Comparison of ENCODE assay signal across 8 cellular contexts in genomic region chr3:132034486-132035464, GRCh38. TPM values are rescaled to one million over a fixed set of nuclear protein-coding genes. Genes with fewer than 3 reads are reported as not detected.
DNase-seq lines count a peak whose midpoint lies in the region; ATAC-seq and TF ChIP-seq lines count a peak whose summit lies in the region.

CPNE4 (minus strand) TSS chr3:132035014.

- peak; percentile 75; the same call in 1 of the 2 replicates for TF ChIP-seq CTCF in HEK293 (tag by site-specific recombination; IDR thresholded peaks at IDR 0.05)

- H3K79me2 ChIP-seq in trophoblast cell (ENCODE audit: control insufficient read depth, insufficient read depth, low read length, poor library complexity): no peaks in the 10 kb centered on the region

- H3K4me3 Mint-ChIP-seq in activated naive CD8-positive, alpha-beta T cell treated with anti-CD3 and anti-CD28 coated beads, Interleukin-2, amount 10 ng/mL, durations not matched to agents 7 days and 5 days: no peak within 1 kb of the TSS

- H2BK12ac ChIP-seq in trophoblast cell (ENCODE audit: low read length): no peak within 1 kb of the TSS

- no peak within 1 kb of the TSS for H3K23ac ChIP-seq in trophoblast cell (ENCODE audit: low read length)

- peaks cover 50% of the 10 kb centered on the region for H3K27me3 Mint-ChIP-seq in activated naive CD8-positive, alpha-beta T cell treated with anti-CD3 and anti-CD28 coated beads, Interleukin-2, amount 10 ng/mL, durations not matched to agents 7 days and 5 days

- intact Hi-C loops in cardiac septum (cut with DNase I) (loop anchor here (5.0 to 10.0 kb wide), 2 partner anchors 143 to 1000 kb away; no protein-coding TSS in a partner anchor), aorta (cut with DNase I) (loop anchor here in 1 of 2 donors (5.0 kb wide), 1 partner anchor 143 kb away; no protein-coding TSS in a partner anchor)

- H3K9me3 Mint-ChIP-seq in activated naive CD8-positive, alpha-beta T cell treated with anti-CD3 and anti-CD28 coated beads, Interleukin-2, amount 10 ng/mL, durations not matched to agents 7 days and 5 days: no peaks in the 10 kb centered on the region

- no peak within 1 kb of the TSS for H2BK120ac ChIP-seq in trophoblast cell (ENCODE audit: insufficient read depth, low read length, poor library complexity)

- H2BK5ac ChIP-seq in trophoblast cell (ENCODE audit: low read depth, low read length, poor library complexity): no peak within 1 kb of the TSS

- peak; percentile 76 for DNase-seq in EL
- peak; percentile 47 for DNase-seq in NCI-H1092 (lab: John Stamatoyannopoulos, UW)
- peak; percentile 79 for DNase-seq in SK-N-DZ (ENCODE audit: low spot score)
- DNase-seq in activated naive CD8-positive, alpha-beta T cell treated with anti-CD3 and anti-CD28 coated beads, Interleukin-2, amount 10 ng/mL, durations not matched to agents 7 days and 5 days: peak; percentile 88
- DNase-seq in cardiac septum (ENCODE audit: low spot score): peak; percentile 88
- DNase-seq in trophoblast cell: peak; percentile 74 to 84
- DNase-seq in aorta: peak; percentile 89 to 94

- H3K79me1 ChIP-seq in trophoblast cell (ENCODE audit: low read length): no peaks in the 10 kb centered on the region

- no peak within 1 kb of the TSS for H4K91ac ChIP-seq in trophoblast cell (ENCODE audit: low read depth, low read length)

- no peaks in the 10 kb centered on the region for H3K36me3 Mint-ChIP-seq in activated naive CD8-positive, alpha-beta T cell treated with anti-CD3 and anti-CD28 coated beads, Interleukin-2, amount 10 ng/mL, durations not matched to agents 7 days and 5 days

- no peak within 1 kb of the TSS for H3K14ac ChIP-seq in trophoblast cell (ENCODE audit: low read length)

- H2AFZ ChIP-seq in trophoblast cell (ENCODE audit: insufficient read depth, low read length, poor library complexity): no peak within 1 kb of the TSS

- no peaks in the 10 kb centered on the region for H3K36me3 ChIP-seq in HEK293 (ENCODE audit: control insufficient read depth in 2 of 2, insufficient read depth in 1 of 2, low read length in 2 of 2)
- H3K36me3 ChIP-seq in trophoblast cell (ENCODE audit: control insufficient read depth in 1 of 2, insufficient read depth in 2 of 2, low read length in 2 of 2): no peaks in the 10 kb centered on the region
- no peaks in the 10 kb centered on the region for H3K36me3 ChIP-seq in aorta (ENCODE audit: control insufficient read depth in 1 of 2, insufficient read depth in 2 of 2, low read length in 1 of 2)

- H3K9me3 ChIP-seq in HEK293 (ENCODE audit: control insufficient read depth, insufficient read depth, low read depth, low read length) (no peaks in the 10 kb centered on the region), trophoblast cell (ENCODE audit: insufficient read depth, low read depth, low read length) (no peaks in the 10 kb centered on the region), aorta (ENCODE audit: control insufficient read depth, low read length) (no peaks in the 10 kb centered on the region)

- POLR2A ChIA-PET in HEK293 (lab: Yijun Ruan, JAX): interaction anchor here (0.9 kb wide), 1 partner anchor 239 kb away, joined by 3 read pairs; no protein-coding TSS in a partner anchor
- POLR2A ChIA-PET in activated naive CD8-positive, alpha-beta T cell treated with anti-CD3 and anti-CD28 coated beads, Interleukin-2, amount 10 ng/mL, durations not matched to agents 7 days and 5 days (lab: Charles Lee): no interaction called here

- peaks cover 17% of the 10 kb centered on the region for H3K27me3 ChIP-seq in trophoblast cell (ENCODE audit: insufficient read depth, low read length)
- no peaks in the 10 kb centered on the region for H3K27me3 ChIP-seq in aorta (ENCODE audit: control insufficient read depth in 1 of 2, insufficient read depth in 2 of 2, low read length in 1 of 2)

- H3K4me1 ChIP-seq in HEK293 (ENCODE audit: control insufficient read depth, insufficient read depth, low read length) (no peaks in the 10 kb centered on the region; the same call in 1 of the 2 replicates), trophoblast cell (ENCODE audit: control insufficient read depth in 1 of 2, insufficient read depth in 2 of 2, low read length in 2 of 2) (peaks cover 6 to 8% of the 10 kb centered on the region in 2 experiments), aorta (ENCODE audit: control insufficient read depth in 1 of 2, insufficient read depth in 2 of 2, low read length in 2 of 2) (no peaks in the 10 kb centered on the region)

- H4K12ac ChIP-seq in trophoblast cell (ENCODE audit: low read depth, low read length): no peak within 1 kb of the TSS

- no CpG with 5 or more reads among the region's 49 CpGs for WGBS in trophoblast cell (ENCODE audit: extremely low coverage, insufficient coverage, insufficient read length)
- 4 to 6% methylated on average over 46 to 49 of the region's 49 CpGs for WGBS in aorta, 2 donors

- peak; percentile 96 for ATAC-seq in activated naive CD8-positive, alpha-beta T cell treated with anti-CD3 and anti-CD28 coated beads, Interleukin-2, amount 10 ng/mL, durations not matched to agents 7 days and 5 days (ENCODE audit: low read depth)
- ATAC-seq in aorta (ENCODE audit: low FRiP score): peak; percentile 91

- H3K27ac Mint-ChIP-seq in activated naive CD8-positive, alpha-beta T cell treated with anti-CD3 and anti-CD28 coated beads, Interleukin-2, amount 10 ng/mL, durations not matched to agents 7 days and 5 days: no peak within 1 kb of the TSS

- H3K4me3 ChIP-seq in HEK293 (ENCODE audit: low read depth, low read length) (peak within 1 kb of the TSS; percentile 45), trophoblast cell (ENCODE audit: low read depth, low read length) (no peak within 1 kb of the TSS), aorta (ENCODE audit: low read length in 2 of 2) (peak within 1 kb of the TSS; percentile 27 to 40)

- H3K18ac ChIP-seq in trophoblast cell (ENCODE audit: low read length): no peak within 1 kb of the TSS

- H3K27ac ChIP-seq in HEK293 (ENCODE audit: extremely low read depth, low read depth, low read length): no peak within 1 kb of the TSS
- no peak within 1 kb of the TSS for H3K27ac ChIP-seq in trophoblast cell (ENCODE audit: low read depth, low read length)
- H3K27ac ChIP-seq in aorta (ENCODE audit: low read depth in 1 of 2, low read length in 2 of 2): no peak within 1 kb of the TSS

- H3K4me1 Mint-ChIP-seq in activated naive CD8-positive, alpha-beta T cell treated with anti-CD3 and anti-CD28 coated beads, Interleukin-2, amount 10 ng/mL, durations not matched to agents 7 days and 5 days: peaks cover 6% of the 10 kb centered on the region

- no peak within 1 kb of the TSS for H3K9ac ChIP-seq in trophoblast cell (ENCODE audit: low read length)

- CTCF ChIA-PET in HEK293 (lab: Yijun Ruan, JAX): interaction anchor here (0.6 to 1.6 kb wide), 30 partner anchors 13 to 1292 kb away, joined by 3 to 16 read pairs (median 3); partner anchors contain the start of gene ATP2C1

- no peak within 1 kb of the TSS for H2AK5ac ChIP-seq in trophoblast cell (ENCODE audit: low read length)

- no peak within 1 kb of the TSS for H3K4ac ChIP-seq in trophoblast cell (ENCODE audit: low read depth, low read length)

- no peak within 1 kb of the TSS for H4K8ac ChIP-seq in trophoblast cell (ENCODE audit: low read depth, low read length)

- H3K4me2 ChIP-seq in trophoblast cell (ENCODE audit: low read length): peak within 1 kb of the TSS; percentile 58

TF ChIP-seq in HEK293, 187 proteins besides CTCF, POLR2A, EP300 and RAD21 (continues in another document):
- TF ChIP-seq ZEB2 (tag by site-specific recombination; IDR thresholded peaks at IDR 0.05) (no peak; the same call in none of the 2 replicates), PATZ1 (tag by site-specific recombination; IDR thresholded peaks at IDR 0.05) (peak; percentile 27; the same call in 1 of the 2 replicates), ZNF654 (tag by site-specific recombination; IDR thresholded peaks at IDR 0.05; ENCODE audit: low read depth) (peak; percentile 26; the same call in 1 of the 2 replicates), KLF8 (tag by site-specific recombination; IDR thresholded peaks at IDR 0.05) (peak; percentile 46; the same call in 1 of the 2 replicates), PRDM1 (tag by site-specific recombination; IDR thresholded peaks at IDR 0.05) (0 out of 2 replicates have a peak, but pooled peaks have one; percentile 38), ZNF311 (tag by site-specific recombination; IDR thresholded peaks at IDR 0.05; ENCODE audit: borderline replicate concordance) (no peak), ZNF449 (tag by site-specific recombination; IDR thresholded peaks at IDR 0.05) (no peak)

RNA-seq across cellular contexts. Expression of gene CPNE4, which starts in this region (rescaled TPM):
- 0.31 and 2.3 TPM in 2 replicates for polyA plus RNA-seq in SK-N-DZ (2014; cell fraction: cytosol; rRNA removed)
- 0.17 and 0.62 TPM in 2 replicates for polyA plus RNA-seq in SK-N-DZ (2014; cell fraction: nucleus; rRNA removed)
- total RNA-seq in activated naive CD8-positive, alpha-beta T cell treated with anti-CD3 and anti-CD28 coated beads, Interleukin-2, amount 10 ng/mL, durations not matched to agents 7 days and 5 days: not detected
- total RNA-seq in cardiac septum: 7.4 TPM
- polyA plus RNA-seq in trophoblast cell (2013): 0.03 and 0.07 TPM in 2 replicates
- 1 to 10 TPM in 1 of 2 donors, under 1 TPM in 1; 0.45 to 1.6 TPM for total RNA-seq in aorta
- polyA plus RNA-seq in aorta: 1 to 10 TPM in 1 of 2 donors, under 1 TPM in 1; 0.63 to 2.2 TPM

Comparison
In these comparisons a context has a peak if more than half of its experiments do, and no peak if none do; other contexts are left out.
1. Peak in DNase-seq and ATAC-seq in activated naive CD8-positive, alpha-beta T cell treated with anti-CD3 and anti-CD28 coated beads, Interleukin-2, amount 10 ng/mL, durations not matched to agents 7 days and 5 days; RNA of the gene not detected or under 1 TPM.